ENCODE assay signal across 11 cellular contexts in genomic region chr15:98937413-98938104, GRCh38.
DNase-seq lines count a peak whose midpoint lies in the region; ATAC-seq and TF ChIP-seq lines count a peak whose summit lies in the region.
"Had no signal": no experiment of that assay in that cellular context is flagged by ENCODE, and none has a peak within 500 bp of the region (broad histone marks: within the 10 kb centered on the region; RNA-seq: fewer than 3 reads in every experiment).

No MANE protein-coding gene starts in this region.

- DNase-seq in GM13977 (ENCODE audit: low spot score) (peak; percentile 70), SK-N-DZ (ENCODE audit: low spot score) (no peak), NCI-H1694 (lab: John Stamatoyannopoulos, UW) (no peak)
- no peak for DNase-seq in activated CD4-positive, CD25-positive, alpha-beta regulatory T cell treated with anti-CD3 and anti-CD28 coated beads, Interleukin-2, amount 50 U/mL, for 72 hours
- DNase-seq in stimulated activated CD4-positive, alpha-beta T cell treated with anti-CD3 and anti-CD28 coated beads, Interleukin-12 subunit alpha, Interleukin-12 subunit beta, amount 100 ng/mL, for 4 hours, result no peak
- DNase-seq: activated CD4-positive, alpha-beta T cell treated with anti-CD3 and anti-CD28 coated beads, Interleukin-2, amount 50 U/mL, for 1 hour; NCI-H1930 had no signal

- ATAC-seq in GM19372 (IDR thresholded peaks at IDR 0.05; ENCODE audit: low read depth, unreplicated experiment) (peak; percentile 85), HG02642 (IDR thresholded peaks at IDR 0.05; ENCODE audit: poor library complexity, unreplicated experiment) (peak; percentile 56), HG03469 (IDR thresholded peaks at IDR 0.05; ENCODE audit: unreplicated experiment) (peak; percentile 81)
- ATAC-seq: sciatic nerve had no signal

- in situ Hi-C loops in GM13977 (cut with MboI; ENCODE audit: low pct_unique_long_range_greater_than_20kb, low sequenced_read_pairs, unreplicated experiment), result no loop called here

- TF ChIP-seq CTCF in GM13977 (IDR thresholded peaks at IDR 0.05; ENCODE audit: extremely low read depth, insufficient read depth, missing control alignments), result no peak
